Comparison of ENCODE assay signal across 1 cellular context in genomic region chr1:93447481-93448291, GRCh38.
TF ChIP-seq lines count a peak whose summit lies in the region.

Gene FNBP1L (plus strand): TSS chr1:93448118. CDS start chr1:93448282, 164 bp downstream.

TF ChIP-seq in HEK293, 187 proteins besides CTCF, POLR2A, EP300 and RAD21 (continued from another document and continues in another):
- TF ChIP-seq HIC1 (tag by site-specific recombination; IDR thresholded peaks at IDR 0.05) (peak; percentile 60; the same call in 1 of the 2 replicates), GLIS2 (tag by site-specific recombination; IDR thresholded peaks at IDR 0.05) (no peak), ZNF830 (tag by site-specific recombination; IDR thresholded peaks at IDR 0.05; ENCODE audit: low read depth) (no peak), ZNF677 (tag by site-specific recombination; IDR thresholded peaks at IDR 0.05) (no peak), ZNF404 (tag by site-specific recombination; IDR thresholded peaks at IDR 0.05) (no peak), ZNF791 (tag by site-specific recombination; IDR thresholded peaks at IDR 0.05) (no peak), TSHZ1 (tag by site-specific recombination; IDR thresholded peaks at IDR 0.05; ENCODE audit: borderline replicate concordance) (no peak), ZNF624 (tag by site-specific recombination; IDR thresholded peaks at IDR 0.05) (no peak), ZNF292 (tag by site-specific recombination; IDR thresholded peaks at IDR 0.05; ENCODE audit: borderline replicate concordance, low read depth) (no peak), ZNF175 (tag by site-specific recombination; IDR thresholded peaks at IDR 0.05) (no peak), SALL2 (tag by site-specific recombination; IDR thresholded peaks at IDR 0.05; ENCODE audit: borderline replicate concordance) (no peak), ZNF10 (tag by site-specific recombination; IDR thresholded peaks at IDR 0.05) (no peak), ZNF37A (tag by site-specific recombination; IDR thresholded peaks at IDR 0.05) (no peak), ZNF350 (tag by site-specific recombination; IDR thresholded peaks at IDR 0.05) (no peak), ZBTB7A (tag by site-specific recombination; IDR thresholded peaks at IDR 0.05; ENCODE audit: low read depth) (no peak), ZNF335 (tag by site-specific recombination; conservative IDR thresholded peaks at IDR 0.05) (peak; percentile 93), ATF2 (tag by site-specific recombination; IDR thresholded peaks at IDR 0.05; ENCODE audit: low read depth) (no peak), ZNF302 (tag by site-specific recombination; IDR thresholded peaks at IDR 0.05; ENCODE audit: low read depth) (no peak), ZNF184 (tag by site-specific recombination; IDR thresholded peaks at IDR 0.05) (no peak), ZNF621 (tag by site-specific recombination; IDR thresholded peaks at IDR 0.05) (no peak), ZNF354C (tag by site-specific recombination; IDR thresholded peaks at IDR 0.05; ENCODE audit: borderline replicate concordance, low read depth) (no peak), SETDB1 (IDR thresholded peaks at IDR 0.05; ENCODE audit: insufficient read length, low read length) (no peak), ZNF555 (tag by site-specific recombination; conservative IDR thresholded peaks at IDR 0.05) (no peak), ZNF623 (tag by site-specific recombination; IDR thresholded peaks at IDR 0.05) (no peak), ZFHX2 (tag by site-specific recombination; conservative IDR thresholded peaks at IDR 0.05) (peak; percentile 67), ZNF112 (tag by site-specific recombination; IDR thresholded peaks at IDR 0.05) (no peak), ZNF664 (tag by site-specific recombination; IDR thresholded peaks at IDR 0.05) (no peak), ZBTB17 (tag by site-specific recombination; IDR thresholded peaks at IDR 0.05) (no peak; the same call in 1 of the 2 replicates), ZNF473 (tag by site-specific recombination; IDR thresholded peaks at IDR 0.05) (no peak), ZNF768 (tag by site-specific recombination; IDR thresholded peaks at IDR 0.05) (no peak), SP7 (tag by site-specific recombination; IDR thresholded peaks at IDR 0.05) (peak; percentile 19), ZNF155 (tag by site-specific recombination; IDR thresholded peaks at IDR 0.05) (no peak), ZNF514 (tag by site-specific recombination; IDR thresholded peaks at IDR 0.05) (no peak), ZNF529 (tag by site-specific recombination; IDR thresholded peaks at IDR 0.05; ENCODE audit: insufficient replicate concordance) (no peak), ZNF558 (tag by site-specific recombination; IDR thresholded peaks at IDR 0.05) (no peak), ZBTB11 (tag by site-specific recombination; conservative IDR thresholded peaks at IDR 0.05; ENCODE audit: low read depth) (peak; percentile 30; the same call in 1 of the 2 replicates), SCRT2 (tag by site-specific recombination; IDR thresholded peaks at IDR 0.05) (peak; percentile 34; the same call in 1 of the 2 replicates), ZXDB (tag by site-specific recombination; IDR thresholded peaks at IDR 0.05) (peak; percentile 9; the same call in 1 of the 2 replicates), PRDM6 (tag by site-specific recombination; IDR thresholded peaks at IDR 0.05) (no peak), YY1 (tag by site-specific recombination; IDR thresholded peaks at IDR 0.05) (peak; percentile 28; the same call in 1 of the 2 replicates), ZNF157 (tag by site-specific recombination; IDR thresholded peaks at IDR 0.05) (no peak), PRDM10 (tag by site-specific recombination; IDR thresholded peaks at IDR 0.05) (peak; percentile 23), ZNF792 (tag by site-specific recombination; IDR thresholded peaks at IDR 0.05) (no peak), ZNF423 (tag by site-specific recombination; IDR thresholded peaks at IDR 0.05) (0 out of 2 replicates have a peak, but pooled peaks have one; percentile 36), ZNF639 (tag by site-specific recombination; IDR thresholded peaks at IDR 0.05) (no peak), SP2 (tag by site-specific recombination; IDR thresholded peaks at IDR 0.05) (peak; percentile 49), GLIS1 (tag by site-specific recombination; IDR thresholded peaks at IDR 0.05) (peak; percentile 34; the same call in 1 of the 2 replicates), SCRT1 (tag by site-specific recombination; IDR thresholded peaks at IDR 0.05; ENCODE audit: borderline replicate concordance) (no peak), ZNF394 (tag by site-specific recombination; IDR thresholded peaks at IDR 0.05; ENCODE audit: borderline replicate concordance) (0 out of 2 replicates have a peak, but pooled peaks have one; percentile 29), KLF8 (tag by site-specific recombination; IDR thresholded peaks at IDR 0.05) (peak; percentile 38; the same call in 1 of the 2 replicates), KLF7 (tag by site-specific recombination; IDR thresholded peaks at IDR 0.05; ENCODE audit: borderline replicate concordance) (no peak)
